Comparison of ENCODE assay signal across 8 cellular contexts in genomic region chr3:9396301-9396631, GRCh38. TPM values are rescaled to one million over a fixed set of nuclear protein-coding genes. Genes with fewer than 3 reads are reported as not detected.
DNase-seq lines count a peak whose midpoint lies in the region; ATAC-seq, FAIRE-seq and TF ChIP-seq lines count a peak whose summit lies in the region.

No MANE protein-coding gene starts in this region.

- in situ Hi-C loops in astrocyte of the cerebellum (cut with HindIII; ENCODE audit: low sequenced_read_pairs), result no loop called here

- H3K9ac ChIP-seq in skeletal muscle satellite cell (ENCODE audit: low read depth, low read length), result peak overlapping the region; percentile 93

- no peak for TF ChIP-seq POLR2A in GM12892 (IDR thresholded peaks at IDR 0.05; ENCODE audit: low read depth, low read length)

- peak; percentile 25 for ATAC-seq in GM21825 (IDR thresholded peaks at IDR 0.05; ENCODE audit: unreplicated experiment)

- TF ChIP-seq CTCF in astrocyte of the cerebellum (IDR thresholded peaks at IDR 0.05; ENCODE audit: low read depth, low read length, missing control alignments), result no peak

- H3K4me1 ChIP-seq in skeletal muscle satellite cell (ENCODE audit: control insufficient read depth, insufficient read depth, low read length), result peaks cover 43% of the 10 kb centered on the region

- FAIRE-seq in GM12892 (lab: Jason Lieb, UNC), result no peak

- no peaks in the 10 kb centered on the region for H3K27me3 ChIP-seq in skeletal muscle satellite cell (ENCODE audit: control insufficient read depth, insufficient read depth, low read length)

- DNase-seq in GM04504 (ENCODE audit: low read depth), result peak; percentile 89
- peak; percentile 78 for DNase-seq in KG1 (lab: John Stamatoyannopoulos, UW)
- peak; percentile 62 to 79 for DNase-seq in SHP77 (lab: John Stamatoyannopoulos, UW)
- DNase-seq in astrocyte of the cerebellum (ENCODE audit: low read depth), result peak; percentile 91
- peak; percentile 41 for DNase-seq in iPS DF 4.7 (ENCODE audit: extremely low read depth, low spot score)
- no peak for DNase-seq in GM12892 (ENCODE audit: insufficient read length)

- H3K9me3 ChIP-seq in skeletal muscle satellite cell (replicated peaks; ENCODE audit: low read length), result no peaks in the 10 kb centered on the region

- H3K4me2 ChIP-seq in skeletal muscle satellite cell (ENCODE audit: low read length), result peak overlapping the region; percentile 88

- peak overlapping the region; percentile 79 for H3K4me3 ChIP-seq in astrocyte of the cerebellum (ENCODE audit: low read depth, low read length)
- peak overlapping the region; percentile 73 for H3K4me3 ChIP-seq in skeletal muscle satellite cell (ENCODE audit: low read length)

- H3K36me3 ChIP-seq in skeletal muscle satellite cell (ENCODE audit: insufficient read depth, low read length), result peaks cover 40% of the 10 kb centered on the region

RNA-seq across cellular contexts. Expression of gene SETD5, which starts 1.1 kb away (rescaled TPM):
- total RNA-seq in skeletal muscle satellite cell (2012; rRNA removed), result 66.2 and 70.0 TPM in 2 replicates
- polyA plus RNA-seq in GM12892 (2012; ENCODE audit: missing spikeins), result 60.5 TPM

RNA-seq across cellular contexts. Expression of gene THUMPD3, which starts 33.4 kb away (rescaled TPM):
- 47.6 and 54.8 TPM in 2 replicates for total RNA-seq in skeletal muscle satellite cell (2012; rRNA removed)
- 45.9 TPM for polyA plus RNA-seq in GM12892 (2012; ENCODE audit: missing spikeins)
